Comparison of ENCODE assay signal across 22 cellular contexts in the genomic region with DNA sequence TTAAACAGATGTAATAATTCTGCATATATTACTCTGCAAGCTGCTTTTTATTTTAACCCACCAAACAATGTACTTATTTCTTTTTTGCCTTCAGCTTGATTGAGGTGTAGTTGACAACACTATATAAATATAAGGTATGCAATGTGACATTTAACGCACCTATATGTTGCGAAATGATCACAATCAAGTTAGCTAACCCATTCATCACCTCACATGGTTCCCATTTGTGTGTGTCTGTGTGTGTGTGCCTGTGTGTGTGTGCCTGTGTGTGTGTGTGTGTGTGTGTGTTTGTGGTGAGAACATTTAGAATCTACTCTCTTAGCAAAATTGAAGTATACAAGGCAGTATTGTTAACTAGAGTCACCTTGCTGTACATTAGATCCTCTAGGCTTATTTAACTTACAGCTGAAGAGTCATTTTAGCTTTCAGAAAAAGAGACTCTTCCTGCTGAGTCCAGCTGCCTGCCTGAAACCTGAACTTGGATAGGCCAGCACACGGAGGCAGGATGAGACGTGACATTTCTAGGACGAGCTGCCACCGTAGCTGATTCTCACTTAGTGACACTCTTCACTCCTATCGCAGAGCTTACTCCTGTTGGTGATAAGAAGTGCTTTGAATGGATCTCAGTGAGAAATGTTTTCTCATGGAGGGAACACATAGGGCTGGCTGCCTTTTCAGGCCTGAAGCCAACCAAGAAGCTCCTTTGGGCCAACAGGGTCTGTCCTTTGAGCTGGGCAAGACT.
DNase-seq lines count a peak whose midpoint lies in the region; TF ChIP-seq lines count a peak whose summit lies in the region.
"Had no signal": no experiment of that assay in that cellular context is flagged by ENCODE, and none has a peak within 500 bp of the region (broad histone marks: within the 10 kb centered on the region; RNA-seq: fewer than 3 reads in every experiment).

No MANE protein-coding gene starts in this region.

- H2AFZ ChIP-seq in OCI-LY3 (ENCODE audit: low read depth, low read length): 0 out of 2 replicates have a peak overlapping the region, but pooled peaks have one; percentile 39

- H3K4me2 ChIP-seq in OCI-LY3 (ENCODE audit: low read length): peak overlapping the region; percentile 65
- H3K4me2 ChIP-seq: BLaER1 had no signal

- no peaks in the 10 kb centered on the region for H3K9me3 ChIP-seq in OCI-LY3 (ENCODE audit: insufficient read depth, low read length)
- H3K9me3 ChIP-seq in iPS DF 6.9 (ENCODE audit: control insufficient read depth, insufficient read depth, low read length): no peaks in the 10 kb centered on the region
- H3K9me3 ChIP-seq: BLaER1, esophagus squamous epithelium, thyroid gland had no signal

- no peaks in the 10 kb centered on the region for H3K79me2 ChIP-seq in OCI-LY3 (ENCODE audit: low read length)

- H4K20me1 ChIP-seq in OCI-LY3 (ENCODE audit: insufficient read depth, low read length): no peaks in the 10 kb centered on the region
- H4K20me1 ChIP-seq: BLaER1 had no signal

- no peak overlapping the region for H3K4me3 ChIP-seq in OCI-LY3 (ENCODE audit: low read length)
- H3K4me3 ChIP-seq in iPS DF 6.9 (ENCODE audit: low read length): no peak overlapping the region
- H3K4me3 ChIP-seq: BLaER1, esophagus squamous epithelium, SK-N-MC, thyroid gland had no signal

- no CpG with 5 or more reads among the region's 7 CpGs for WGBS in iPS DF 6.9 (ENCODE audit: insufficient coverage, insufficient read length)

- TF ChIP-seq CTCF in OCI-LY3 (IDR thresholded peaks at IDR 0.05; ENCODE audit: low read depth, low read length): no peak

- H3K4me1 ChIP-seq in OCI-LY3 (ENCODE audit: low read length) (peaks cover 17% of the 10 kb centered on the region), iPS DF 6.9 (ENCODE audit: control insufficient read depth, insufficient read depth, low read length) (no peaks in the 10 kb centered on the region)
- H3K4me1 ChIP-seq: esophagus squamous epithelium, thyroid gland had no signal

- peak; percentile 63 for DNase-seq in NCI-H2107 treated with DMSO at 0.1 percent for 48 hours (lab: John Stamatoyannopoulos, UW; ENCODE audit: unreplicated experiment)
- DNase-seq in NCI-H2107 (lab: John Stamatoyannopoulos, UW): no peak
- no peak for DNase-seq in iPS DF 6.9 (ENCODE audit: low read depth, low spot score)
- DNase-seq in retina: peak; percentile 34
- DNase-seq in activated CD4-positive, alpha-beta T cell treated with anti-CD3 and anti-CD28 coated beads, Interleukin-2, amount 50 U/mL, for 4 hours: no peak
- no peak for DNase-seq in NCI-H1105 (lab: John Stamatoyannopoulos, UW)
- no peak for DNase-seq in activated CD8-positive, alpha-beta memory T cell treated with anti-CD3 and anti-CD28 coated beads for 24 hours
- DNase-seq: 8988T; activated CD4-positive, alpha-beta T cell treated with anti-CD3 and anti-CD28 coated beads for 4 hours; activated CD8-positive, alpha-beta memory T cell treated with anti-CD3 and anti-CD28 coated beads, Interleukin-2, amount 50 U/mL, for 48 hours; activated gamma-delta T cell treated with Interleukin-2 at 50 U/mL for 16 hours; Calu3; effector CD4-positive, alpha-beta T cell; esophagus squamous epithelium; natural killer cell; NCI-H146; NCI-H748 treated with DMSO at 0.1 percent for 48 hours; stimulated activated naive B cell treated with anti-CD40 and anti-IgM and Interleukin-4, amounts not matched to agents 10 μg/mL and 1 μg/mL and 100 μg/mL, for 72 hours had no signal

- H3K27ac ChIP-seq in OCI-LY3 (ENCODE audit: low read length): no peak overlapping the region
- H3K27ac ChIP-seq in iPS DF 6.9 (ENCODE audit: low read length): peak overlapping the region; percentile 44
- H3K27ac ChIP-seq: BLaER1, thyroid gland had no signal

- H3K27me3 ChIP-seq in OCI-LY3 (ENCODE audit: low read depth, low read length): no peaks in the 10 kb centered on the region
- no peaks in the 10 kb centered on the region for H3K27me3 ChIP-seq in iPS DF 6.9 (ENCODE audit: control insufficient read depth, insufficient read depth, low read length)
- H3K27me3 ChIP-seq: BLaER1, esophagus squamous epithelium, thyroid gland had no signal

- H3K36me3 ChIP-seq in OCI-LY3 (replicated peaks; ENCODE audit: low read depth, low read length) (no peaks in the 10 kb centered on the region), iPS DF 6.9 (ENCODE audit: control insufficient read depth, insufficient read depth, low read length) (no peaks in the 10 kb centered on the region)
- H3K36me3 ChIP-seq: BLaER1, esophagus squamous epithelium, thyroid gland had no signal

- H3K9ac ChIP-seq in OCI-LY3 (ENCODE audit: low read length): peak overlapping the region; percentile 52; the same call in 1 of the 2 replicates
- H3K9ac ChIP-seq: BLaER1 had no signal

Comparison
In these comparisons a context has a peak if more than half of its experiments do, and no peak if none do; other contexts are left out.
1. DNase-seq: peak in NCI-H2107 treated with DMSO at 0.1 percent for 48 hours (single experiment) and retina (single experiment); none in NCI-H2107 (single experiment), iPS DF 6.9 (single experiment), activated CD4-positive, alpha-beta T cell treated with anti-CD3 and anti-CD28 coated beads, Interleukin-2, amount 50 U/mL, for 4 hours (0 of 2), NCI-H1105 (single experiment) and activated CD8-positive, alpha-beta memory T cell treated with anti-CD3 and anti-CD28 coated beads for 24 hours (single experiment).